ENCODE assay signal across 10 cellular contexts in genomic region chr2:70103531-70104061, GRCh38. TPM values are rescaled to one million over a fixed set of nuclear protein-coding genes. Genes with fewer than 3 reads are reported as not detected.
A peak's percentile ranks its signal among the peaks of the same experiment; 100 is the strongest.
DNase-seq lines count a peak whose midpoint lies in the region; ATAC-seq, FAIRE-seq and TF ChIP-seq lines count a peak whose summit lies in the region.
"Had no signal": no experiment of that assay in that cellular context is flagged by ENCODE, and none has a peak within 500 bp of the region (broad histone marks: within the 10 kb centered on the region; RNA-seq: fewer than 3 reads in every experiment).

No MANE protein-coding gene starts in this region.

- peak overlapping the region; percentile 55 for H3K4me3 Mint-ChIP-seq in Calu3 (ENCODE audit: low read depth, unreplicated experiment)

- peak overlapping the region in 1 of 2 experiments; percentile 69; a peak in 2 of 4 replicates for H3K9ac ChIP-seq in K562 (ENCODE audit: insufficient read depth in 1 of 2, low read depth in 2 of 2, low read length in 2 of 2)

- H4K20me1 ChIP-seq in K562 (replicated peaks; ENCODE audit: control insufficient read depth, insufficient read depth, low read length), result no peaks in the 10 kb centered on the region

- intact Hi-C loops in Calu3 (cut with micrococcal nuclease; ENCODE audit: unreplicated experiment), result no loop called here
- intact Hi-C loops in K562 (cut with micrococcal nuclease), result no loop called here
- intact Hi-C loops in esophagus muscularis mucosa (cut with DNase I), result no loop called here

- no peak for TF ChIP-seq EP300 in K562 (IDR thresholded peaks at IDR 0.05; ENCODE audit: low read length)
- TF ChIP-seq EP300 in esophagus muscularis mucosa (IDR thresholded peaks at IDR 0.05), result no peak

- 92% methylated on average over 5 of the region's 5 CpGs for WGBS in K562 (ENCODE audit: insufficient coverage, low coverage, missing lambda C conversion rate)
- WGBS in esophagus muscularis mucosa, result 90% methylated on average over 5 of the region's 5 CpGs

- H3K36me3 ChIP-seq in K562 (ENCODE audit: control insufficient read depth, insufficient read depth, low read length) (no peaks in the 10 kb centered on the region), neuron (ENCODE audit: insufficient read depth, low read length) (no peaks in the 10 kb centered on the region), esophagus muscularis mucosa (no peaks in the 10 kb centered on the region)

- H2AFZ ChIP-seq in K562 (ENCODE audit: low read depth, low read length) (peak overlapping the region; percentile 90), neuron (ENCODE audit: low read depth, low read length) (peak overlapping the region; percentile 85)

- H3K9me3 Mint-ChIP-seq in Calu3 (ENCODE audit: low read depth, unreplicated experiment), result no peaks in the 10 kb centered on the region

- H3K79me2 ChIP-seq in K562 (ENCODE audit: control insufficient read depth, insufficient read depth, low read length), result no peaks in the 10 kb centered on the region

- peak overlapping the region; percentile 75 for H3K27ac ChIP-seq in K562 (ENCODE audit: extremely low read depth, low read depth, low read length)
- H3K27ac ChIP-seq in esophagus muscularis mucosa (replicated peaks in 1 of 4), result no peak overlapping the region

- no peak for TF ChIP-seq CTCF in Calu3 (IDR thresholded peaks at IDR 0.05; ENCODE audit: unreplicated experiment)
- no peak for TF ChIP-seq CTCF in K562 (IDR thresholded peaks at IDR 0.05 in 2 of 3, conservative IDR thresholded peaks at IDR 0.05 in 1 of 3; ENCODE audit: insufficient read depth in 2 of 3, low read depth in 1 of 3, low read length in 3 of 3)
- TF ChIP-seq CTCF in esophagus muscularis mucosa (IDR thresholded peaks at IDR 0.05), result no peak

- DNase-seq in Calu3, result no peak
- DNase-seq in K562 (ENCODE audit: extremely low read depth in 1 of 4, low spot score in 3 of 4), result peak in 1 of 4 experiments; percentile 11
- no peak for DNase-seq in esophagus muscularis mucosa (ENCODE audit: extremely low spot score)
- DNase-seq in NCI-H1105 (lab: John Stamatoyannopoulos, UW), result no peak
- DNase-seq in hippocampal formation (lab: John Stamatoyannopoulos, UW), result no peak
- DNase-seq: NCI-H526 treated with DMSO at 0.1 percent for 48 hours; stimulated activated CD4-positive, alpha-beta T cell treated with anti-CD3 and anti-CD28 coated beads, Interleukin-12 subunit alpha, Interleukin-12 subunit beta, amount 100 ng/mL, for 4 hours had no signal

- no peak overlapping the region for H3K4me2 ChIP-seq in K562 (ENCODE audit: insufficient read depth, low read length)

- no peaks in the 10 kb centered on the region for H3K27me3 Mint-ChIP-seq in Calu3 (ENCODE audit: unreplicated experiment)

- CTCF ChIA-PET in Calu3 (lab: Charles Lee) (interaction anchor here (1.2 to 1.4 kb wide), 2 partner anchors 8 to 33 kb away, joined by 4 to 5 read pairs; no protein-coding TSS in a partner anchor), K562 (lab: Yijun Ruan, JAX; ENCODE audit: low intra/inter-chr PET ratio) (no interaction called here)

- H3K36me3 Mint-ChIP-seq in Calu3 (ENCODE audit: insufficient read depth, unreplicated experiment), result peaks cover 15% of the 10 kb centered on the region

- H3K9me3 ChIP-seq in K562 (replicated peaks; ENCODE audit: control insufficient read depth, insufficient read depth, low read depth, low read length) (no peaks in the 10 kb centered on the region; the same call in 1 of the 2 replicates), neuron (ENCODE audit: low read length) (no peaks in the 10 kb centered on the region), esophagus muscularis mucosa (no peaks in the 10 kb centered on the region)

- POLR2A ChIA-PET in K562 (lab: Yijun Ruan, JAX), result interaction anchor here (0.6 to 2.4 kb wide), 3 partner anchors 12 to 15 kb away, joined by 4 to 12 read pairs (median 8); no protein-coding TSS in a partner anchor

- BruUV-seq in Calu3 (replicated peaks; lab: Mats Ljungman, UMichigan) (no TSS peak), K562 (replicated peaks; lab: Mats Ljungman, UMichigan) (no TSS peak)

- FAIRE-seq in K562 (lab: Jason Lieb, UNC), result no peak

- peak in 1 of 2 experiments; percentile 27; a peak in 1 of 4 replicates for TF ChIP-seq RAD21 in K562 (CRISPR knock-in tag; conservative IDR thresholded peaks at IDR 0.05 in 1 of 2, IDR thresholded peaks at IDR 0.05 in 1 of 2)

- H3K4me3 ChIP-seq in K562, result no peak overlapping the region
- H3K4me3 ChIP-seq in neuron (ENCODE audit: low read length), result no peak overlapping the region
- H3K4me3 ChIP-seq in esophagus muscularis mucosa, result no peak overlapping the region

- H3K27me3 ChIP-seq in K562 (ENCODE audit: control insufficient read depth in 2 of 2, insufficient read depth in 2 of 2, low read length in 2 of 2) (no peaks in the 10 kb centered on the region), neuron (ENCODE audit: insufficient read depth, low read length) (no peaks in the 10 kb centered on the region), esophagus muscularis mucosa (no peaks in the 10 kb centered on the region)

- peak; percentile 45 for ATAC-seq in HG03571 (IDR thresholded peaks at IDR 0.05; ENCODE audit: unreplicated experiment)
- ATAC-seq in K562, result no peak
- ATAC-seq in HG02970 (IDR thresholded peaks at IDR 0.05; ENCODE audit: low FRiP score, unreplicated experiment), result no peak

- peak overlapping the region; percentile 92 for H3K27ac Mint-ChIP-seq in Calu3 (ENCODE audit: unreplicated experiment)

- H3K4me1 ChIP-seq in K562 (replicated peaks in 1 of 2; ENCODE audit: control insufficient read depth in 2 of 2, insufficient read depth in 2 of 2, low read length in 2 of 2) (peaks cover 37% of the 10 kb centered on the region in 2 experiments), neuron (ENCODE audit: insufficient read depth, low read length) (peaks cover 17% of the 10 kb centered on the region), esophagus muscularis mucosa (peaks cover 0 to 9% (median 3%) of the 10 kb centered on the region in 4 donors)

- in situ Hi-C loops in K562 (cut with MboI), result no loop called here

- no peaks in the 10 kb centered on the region for H3K9me1 ChIP-seq in K562 (ENCODE audit: control insufficient read depth, insufficient read depth, low read length)

- TF ChIP-seq POLR2A in K562 (conservative IDR thresholded peaks at IDR 0.05) (no peak), esophagus muscularis mucosa (IDR thresholded peaks at IDR 0.05; ENCODE audit: low read depth) (no peak)

- H3K4me1 Mint-ChIP-seq in Calu3 (ENCODE audit: low read depth, unreplicated experiment), result peaks cover 49% of the 10 kb centered on the region

TF ChIP-seq in K562, 482 proteins besides CTCF, POLR2A, EP300 and RAD21 (continues in another document):
- TF ChIP-seq CCAR2 (IDR thresholded peaks at IDR 0.05; ENCODE audit: low read depth, low read length), result no peak
- TF ChIP-seq USF2 (CRISPR knock-in tag; IDR thresholded peaks at IDR 0.05), result no peak
- TF ChIP-seq CBX8 (IDR thresholded peaks at IDR 0.05; ENCODE audit: borderline replicate concordance, extremely low read depth, low read depth, low read length, poor library complexity, severe bottlenecking), result no peak
- no peak for TF ChIP-seq BACH1 (tag; IDR thresholded peaks at IDR 0.05)
- no peak for TF ChIP-seq ZNF717 (CRISPR knock-in tag; IDR thresholded peaks at IDR 0.05)
- TF ChIP-seq ZBTB33 (CRISPR knock-in tag; IDR thresholded peaks at IDR 0.05), result no peak

RNA-seq across cellular contexts. Expression of gene PCBP1, which starts 16.3 kb away (rescaled TPM):
- total RNA-seq in Calu3 (2022), result 252 and 260 TPM in 2 replicates
- 30.2 and 53.7 TPM in 2 replicates for total RNA-seq in K562 (2011; cell fraction: chromatin; rRNA removed; ENCODE audit: low replicate concordance)
- 60.7 and 63.0 TPM in 2 replicates for total RNA-seq in K562 (2011; cell fraction: nucleolus; rRNA removed)
- total RNA-seq in K562 (2011; cell fraction: nucleoplasm; rRNA removed), result 58.0 and 69.2 TPM in 2 replicates
- total RNA-seq in K562 (2014; rRNA removed), result 78.1 and 99.4 TPM in 2 replicates
- 58.9 and 61.9 TPM in 2 replicates for total RNA-seq in K562 (2014; rRNA removed; fragmentation: Illumina TruSeq; extraction: Trizol)
- total RNA-seq in K562 (2015; rRNA removed; fragmentation: Illumina TruSeq; extraction: Trizol), result 72.5 and 76.0 TPM in 2 replicates
- 407 and 420 TPM in 2 replicates for total RNA-seq in K562 (2021)
- polyA plus RNA-seq in K562 (2011; rRNA removed), result 122 and 123 TPM in 2 replicates
- 131 and 249 TPM in 2 replicates for polyA plus RNA-seq in K562 (2011; cell fraction: cytosol; rRNA removed)
- polyA plus RNA-seq in K562 (2011; cell fraction: nucleus; rRNA removed), result 78.5 and 114 TPM in 2 replicates
- polyA plus RNA-seq in K562 (2012), result 431 TPM in 2 replicates
- polyA plus RNA-seq in K562 (2014; fragmentation: Illumina TruSeq; extraction: Trizol), result 347 and 391 TPM in 2 replicates
- 10 to 100 TPM; 19.2 to 23.9 TPM for polyA plus RNA-seq in K562 (2014; fragmentation: Nextera tagmentation; extraction: Ambion mirVana)
- polyA plus RNA-seq in K562 (2014; rRNA removed), result 212 and 227 TPM in 2 replicates
- 55.6 and 69.8 TPM in 2 replicates for polyA minus RNA-seq in K562 (2011; rRNA and poly(A)+ RNA removed)
- 92.3 and 95.3 TPM in 2 replicates for polyA minus RNA-seq in K562 (2011; cell fraction: cytosol; rRNA and poly(A)+ RNA removed)
- 36.1 and 36.7 TPM in 2 replicates for polyA minus RNA-seq in K562 (2011; cell fraction: nucleus; rRNA and poly(A)+ RNA removed)
- 100 to 1,000 TPM; 156 to 220 (median 189) TPM for total RNA-seq in esophagus muscularis mucosa
